Comparison of ENCODE assay signal across 8 cellular contexts in genomic region chr5:80141147-80141671, GRCh38.
DNase-seq lines count a peak whose midpoint lies in the region; ATAC-seq and TF ChIP-seq lines count a peak whose summit lies in the region.

No MANE protein-coding gene starts in this region.

- H3K4me3 ChIP-seq in DND-41 (ENCODE audit: low read depth in 1 of 2, low read length in 2 of 2): no peak overlapping the region
- H3K4me3 ChIP-seq in fibroblast of villous mesenchyme (ENCODE audit: low read depth, low read length): no peak overlapping the region
- H3K4me3 ChIP-seq in ovary: no peak overlapping the region

- H3K36me3 ChIP-seq in DND-41 (ENCODE audit: insufficient read depth, low read length): peaks cover 45% of the 10 kb centered on the region
- H3K36me3 ChIP-seq in ovary: no peaks in the 10 kb centered on the region

- no peak for ATAC-seq in DND-41 (ENCODE audit: insufficient read depth, low read depth)
- no peak for ATAC-seq in T-cell (replicated peaks in 1 of 4)
- no peak for ATAC-seq in HG03045 (IDR thresholded peaks at IDR 0.05; ENCODE audit: unreplicated experiment)

- TF ChIP-seq POLR2A in ovary (IDR thresholded peaks at IDR 0.05): peak; percentile 39

- DNase-seq in DND-41: no peak
- DNase-seq in T-cell: no peak
- peak; percentile 86 for DNase-seq in fibroblast of villous mesenchyme (ENCODE audit: low read depth)
- peak; percentile 83 to 89 (median 87) for DNase-seq in ovary
- no peak for DNase-seq in kidney glomerular epithelial cell (lab: John Stamatoyannopoulos, UW)
- no peak for DNase-seq in D341Med (ENCODE audit: low spot score)
- DNase-seq in NCI-H1436 treated with DMSO at 0.1 percent for 48 hours (lab: John Stamatoyannopoulos, UW): no peak

- POLR2A ChIA-PET in T-cell (lab: Charles Lee): interaction anchor here in 1 of 2 donors (0.5 kb wide), 2 partner anchors 111 to 115 kb away, joined by 4 to 5 read pairs; partner anchors contain the start of gene SERINC5

- H3K9ac ChIP-seq in DND-41 (ENCODE audit: low read depth, low read length): no peak overlapping the region

- H3K4me1 ChIP-seq in DND-41 (ENCODE audit: insufficient read depth, low read length) (peaks cover 34% of the 10 kb centered on the region), ovary (ENCODE audit: insufficient read depth) (peaks cover 18% of the 10 kb centered on the region)

- no peaks in the 10 kb centered on the region for H3K79me2 ChIP-seq in DND-41 (ENCODE audit: insufficient read depth, low read length)

- H3K9me3 ChIP-seq in DND-41 (ENCODE audit: insufficient read depth, low read length, severe bottlenecking): no peaks in the 10 kb centered on the region
- H3K9me3 ChIP-seq in ovary: no peaks in the 10 kb centered on the region

- no peak for TF ChIP-seq CTCF in DND-41 (IDR thresholded peaks at IDR 0.05; ENCODE audit: borderline replicate concordance, extremely low read depth, low read length, poor library complexity, severe bottlenecking)
- no peak for TF ChIP-seq CTCF in fibroblast of villous mesenchyme (IDR thresholded peaks at IDR 0.05; ENCODE audit: insufficient read depth, low read depth, low read length)
- TF ChIP-seq CTCF in ovary (IDR thresholded peaks at IDR 0.05): no peak

- H3K27ac ChIP-seq in DND-41 (ENCODE audit: low read length) (peak overlapping the region; percentile 45; the same call in 1 of the 2 replicates), ovary (peak overlapping the region; percentile 43 to 88)

- 4 to 7% (median 4%) methylated on average over 13 of the region's 13 CpGs for WGBS in ovary, 3 donors

- TF ChIP-seq EP300 in ovary (IDR thresholded peaks at IDR 0.05): no peak

- no peaks in the 10 kb centered on the region for H3K27me3 ChIP-seq in DND-41 (ENCODE audit: insufficient read depth, low read length, poor library complexity)
- no peaks in the 10 kb centered on the region for H3K27me3 ChIP-seq in ovary

- intact Hi-C loops in ovary (cut with DNase I): loop anchor here in 3 of 4 donors (5.0 to 10.0 kb wide), 2 partner anchors 114 to 116 kb away; partner anchors contain the start of gene SERINC5 (in 3 of the 3)

- H4K20me1 ChIP-seq in DND-41 (ENCODE audit: insufficient read depth, low read length): no peaks in the 10 kb centered on the region

- no peak overlapping the region for H2AFZ ChIP-seq in DND-41 (ENCODE audit: low read depth, low read length)

- no peak overlapping the region for H3K4me2 ChIP-seq in DND-41 (ENCODE audit: insufficient read depth, low read length)

- H3K4me3 Mint-ChIP-seq in T-cell: peak overlapping the region; percentile 4 to 43 (median 32)

- H3K4me1 Mint-ChIP-seq in T-cell: peaks cover 81 to 88% (median 82%) of the 10 kb centered on the region in 3 donors

- H3K36me3 Mint-ChIP-seq in T-cell: peaks cover 56% of the 10 kb centered on the region

- CTCF ChIA-PET in T-cell (lab: Charles Lee): interaction anchor here (0.5 to 0.9 kb wide), 2 partner anchors 39 to 166 kb away, joined by 3 to 4 read pairs; no protein-coding TSS in a partner anchor

- H3K27ac Mint-ChIP-seq in T-cell: peak overlapping the region; percentile 94 to 96

- H3K9me3 Mint-ChIP-seq in T-cell: no peaks in the 10 kb centered on the region

- no peaks in the 10 kb centered on the region for H3K27me3 Mint-ChIP-seq in T-cell

Comparison
In these comparisons a context has a peak if more than half of its experiments do, and no peak if none do; other contexts are left out.
1. DNase-seq: peak in fibroblast of villous mesenchyme (single experiment) and ovary (5 of 5); none in DND-41 (single experiment), T-cell (0 of 34), kidney glomerular epithelial cell (single experiment), D341Med (single experiment) and NCI-H1436 treated with DMSO at 0.1 percent for 48 hours (single experiment).